Comparison of ENCODE assay signal across 26 cellular contexts in the genomic region with DNA sequence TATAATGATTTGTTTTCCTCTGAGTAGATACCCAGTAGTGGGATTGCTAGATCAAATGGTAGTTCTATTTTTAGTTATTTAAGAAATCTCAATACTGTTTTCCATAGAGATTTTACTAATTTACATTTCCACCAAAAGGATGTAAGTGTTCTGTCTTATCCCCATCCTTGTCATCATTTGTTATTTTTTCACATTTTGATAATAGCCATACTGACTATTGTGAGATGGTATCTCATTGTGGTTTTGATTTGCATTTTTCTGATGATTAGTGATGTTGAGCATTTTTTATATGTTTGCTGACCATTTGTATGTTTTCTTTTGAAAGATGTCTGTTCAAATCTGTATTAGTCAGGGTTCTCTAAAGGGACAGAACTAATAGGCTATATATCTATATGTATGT.
"Had no signal": no experiment of that assay in that cellular context is flagged by ENCODE, and none has a peak within 500 bp of the region (broad histone marks: within the 10 kb centered on the region; RNA-seq: fewer than 3 reads in every experiment).

No MANE protein-coding gene starts in this region.

- H3K4me1 ChIP-seq: stomach, suprapubic skin, testis, thyroid gland, tibial artery, tibial nerve, transverse colon, upper lobe of left lung, upper lobe of right lung, uterus, vagina had no signal

- H3K27me3 ChIP-seq: stomach, suprapubic skin, testis, thyroid gland, tibial artery, tibial nerve, transverse colon, upper lobe of left lung, upper lobe of right lung, uterus, vagina had no signal

- DNase-seq: stimulated activated CD4-positive, alpha-beta T cell treated with anti-CD3 and anti-CD28 coated beads, Interleukin-2, amount 100 ng/mL, for 48 hours; stimulated activated CD4-positive, alpha-beta T cell treated with anti-CD3 and anti-CD28 coated beads, Interleukin-4, amount 100 ng/mL, for 1 hour; stimulated activated CD4-positive, alpha-beta T cell treated with anti-CD3 and anti-CD28 coated beads, Interleukin-4, amount 100 ng/mL, for 24 hours; stimulated activated CD4-positive, alpha-beta T cell treated with anti-CD3 and anti-CD28 coated beads, Interleukin-4, amount 100 ng/mL, for 4 hours; stimulated activated CD8-positive, alpha-beta memory T cell treated with anti-CD3 and anti-CD28 coated beads, Interleukin-4, amount 100 ng/mL, for 48 hours; stimulated activated naive B cell treated with anti-CD40 and anti-IgM and Interleukin-4, amounts not matched to agents 10 μg/mL and 1 μg/mL and 100 μg/mL, for 72 hours; stimulated activated naive CD4-positive, alpha-beta T cell; stimulated activated naive CD4-positive, alpha-beta T cell treated with Interleukin-2 at 50 U/mL for 16 hours; stimulated activated naive CD8-positive, alpha-beta T cell treated with anti-CD3 and anti-CD28 coated beads, Interleukin-15, amount 100 ng/mL, for 72 hours; stimulated activated naive CD8-positive, alpha-beta T cell treated with anti-CD3 and anti-CD28 coated beads, Interleukin-15, Interleukin-2, amounts not matched to agents 100 U/mL and 50 U/mL, for 24 hours; stomach; substantia nigra; testis; thyroid gland; tibial artery; transverse colon; trophoblast cell; upper lobe of left lung; upper lobe of right lung; uterus had no signal

- H3K4me3 ChIP-seq: stomach, suprapubic skin, testis, thoracic aorta, thyroid gland, tibial artery, tibial nerve, transverse colon, upper lobe of left lung, upper lobe of right lung, uterus, vagina had no signal

- H3K9me3 ChIP-seq: suprapubic skin, testis, thoracic aorta, thyroid gland, tibial artery, tibial nerve, transverse colon, upper lobe of left lung, upper lobe of right lung, uterus, vagina had no signal

- ATAC-seq: stimulated activated effector memory CD8-positive, alpha-beta T cell treated with anti-CD3 and anti-CD28 coated beads, Interleukin-12 subunit alpha, Interleukin-12 subunit beta, amount 100 ng/mL, for 72 hours; stimulated activated memory B cell treated with anti-CD40 and anti-IgM and Interleukin-4, amounts not matched to agents 10 μg/mL and 1 μg/mL and 100 μg/mL, for 72 hours; stimulated activated naive B cell treated with anti-CD40 and anti-IgM and Interleukin-4, amounts not matched to agents 10 μg/mL and 1 μg/mL and 100 μg/mL, for 72 hours; stimulated activated naive CD8-positive, alpha-beta T cell treated with anti-CD3 and anti-CD28 coated beads, Interleukin-15, amount 100 ng/mL, for 72 hours; stimulated activated naive CD8-positive, alpha-beta T cell treated with anti-CD3 and anti-CD28 coated beads, Interleukin-15, Interleukin-2, amounts not matched to agents 100 U/mL and 50 U/mL, for 24 hours; upper lobe of right lung had no signal

- H3K36me3 ChIP-seq: stomach, suprapubic skin, thoracic aorta, thyroid gland, tibial artery, tibial nerve, transverse colon, upper lobe of left lung, upper lobe of right lung, uterus, vagina had no signal

- H3K27ac ChIP-seq: stomach, suprapubic skin, testis, thoracic aorta, thyroid gland, tibial artery, tibial nerve, transverse colon, upper lobe of left lung, upper lobe of right lung, uterus, vagina had no signal
